ENCODE assay signal across 1 cellular context in the genomic region with DNA sequence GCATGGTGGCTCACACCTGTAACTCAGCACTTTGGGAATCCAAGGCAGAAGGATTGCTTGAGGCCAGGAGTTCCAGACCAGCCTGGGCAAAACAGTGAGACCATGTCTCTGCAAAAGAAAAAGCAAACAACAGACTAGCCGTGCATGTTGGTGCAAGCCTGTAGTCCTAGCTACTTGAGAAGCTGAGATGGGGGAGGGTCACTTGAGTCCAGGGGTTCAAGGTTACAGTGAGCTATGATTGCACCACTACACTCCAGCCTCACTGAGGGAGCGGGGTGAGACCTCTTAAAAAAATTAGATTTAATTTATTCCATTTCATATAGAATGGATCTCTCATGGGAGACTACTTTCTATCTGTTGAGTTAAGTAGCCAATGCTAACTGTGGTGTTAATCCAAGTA.
TF ChIP-seq lines count a peak whose summit lies in the region.

No MANE protein-coding gene starts in this region.

TF ChIP-seq in HepG2, 621 proteins besides CTCF, POLR2A, EP300 and RAD21 (continued from another document):
- TF ChIP-seq, protein P1, sequence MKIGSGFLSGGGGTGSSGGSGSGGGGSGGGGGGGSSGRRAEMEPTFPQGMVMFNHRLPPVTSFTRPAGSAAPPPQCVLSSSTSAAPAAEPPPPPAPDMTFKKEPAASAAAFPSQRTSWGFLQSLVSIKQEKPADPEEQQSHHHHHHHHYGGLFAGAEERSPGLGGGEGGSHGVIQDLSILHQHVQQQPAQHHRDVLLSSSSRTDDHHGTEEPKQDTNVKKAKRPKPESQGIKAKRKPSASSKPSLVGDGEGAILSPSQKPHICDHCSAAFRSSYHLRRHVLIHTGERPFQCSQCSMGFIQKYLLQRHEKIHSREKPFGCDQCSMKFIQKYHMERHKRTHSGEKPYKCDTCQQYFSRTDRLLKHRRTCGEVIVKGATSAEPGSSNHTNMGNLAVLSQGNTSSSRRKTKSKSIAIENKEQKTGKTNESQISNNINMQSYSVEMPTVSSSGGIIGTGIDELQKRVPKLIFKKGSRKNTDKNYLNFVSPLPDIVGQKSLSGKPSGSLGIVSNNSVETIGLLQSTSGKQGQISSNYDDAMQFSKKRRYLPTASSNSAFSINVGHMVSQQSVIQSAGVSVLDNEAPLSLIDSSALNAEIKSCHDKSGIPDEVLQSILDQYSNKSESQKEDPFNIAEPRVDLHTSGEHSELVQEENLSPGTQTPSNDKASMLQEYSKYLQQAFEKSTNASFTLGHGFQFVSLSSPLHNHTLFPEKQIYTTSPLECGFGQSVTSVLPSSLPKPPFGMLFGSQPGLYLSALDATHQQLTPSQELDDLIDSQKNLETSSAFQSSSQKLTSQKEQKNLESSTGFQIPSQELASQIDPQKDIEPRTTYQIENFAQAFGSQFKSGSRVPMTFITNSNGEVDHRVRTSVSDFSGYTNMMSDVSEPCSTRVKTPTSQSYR (CRISPR knock-in tag; IDR thresholded peaks at IDR 0.05; ENCODE audit: borderline replicate concordance): peak; percentile 93
- TF ChIP-seq ZNF724P (CRISPR knock-in tag; IDR thresholded peaks at IDR 0.05; ENCODE audit: borderline replicate concordance) (no peak), SOX13 (IDR thresholded peaks at IDR 0.05) (no peak), SOX13 (CRISPR knock-in tag; conservative IDR thresholded peaks at IDR 0.05 in 1 of 2, IDR thresholded peaks at IDR 0.05 in 1 of 2) (0 out of 4 replicates have a peak, but pooled peaks of 1 of the 2 experiments have one; percentile 7), KLF6 (CRISPR knock-in tag; IDR thresholded peaks at IDR 0.05) (no peak), HNF4A (CRISPR knock-in tag; IDR thresholded peaks at IDR 0.05) (peak; percentile 78)
